In genomic region chr22:37032535-37033460, GRCh38 we compare ENCODE assay signal across 1 cellular context.
TF ChIP-seq lines count a peak whose summit lies in the region.

No MANE protein-coding gene starts in this region.

TF ChIP-seq in HepG2, 621 proteins besides CTCF, POLR2A, EP300 and RAD21 (continued from another document):
- no peak for TF ChIP-seq ZNF230 (CRISPR knock-in tag; IDR thresholded peaks at IDR 0.05)
- no peak; the same call in 1 of the 2 replicates for TF ChIP-seq NFATC3 (CRISPR knock-in tag; IDR thresholded peaks at IDR 0.05)
TF ChIP-seq in HepG2: peak in this region for 357.
